Comparison of ENCODE assay signal across 17 cellular contexts in genomic region chr6:42510795-42511194, GRCh38.
"Had no signal": no experiment of that assay in that cellular context is flagged by ENCODE, and none has a peak within 500 bp of the region (broad histone marks: within the 10 kb centered on the region; RNA-seq: fewer than 3 reads in every experiment).

No MANE protein-coding gene starts in this region.

- H3K79me2 ChIP-seq: parathyroid adenoma had no signal

- H3K4me1 Mint-ChIP-seq: stimulated activated effector memory CD8-positive, alpha-beta T cell treated with anti-CD3 and anti-CD28 coated beads, Interleukin-12 subunit alpha, Interleukin-12 subunit beta, amount 100 ng/mL, for 72 hours had no signal

- H3K9ac ChIP-seq: parathyroid adenoma had no signal

- H3K4me3 Mint-ChIP-seq: activated CD4-positive, alpha-beta memory T cell treated with anti-CD3 and anti-CD28 coated beads for 36 hours; activated CD4-positive, alpha-beta T cell treated with anti-CD3 and anti-CD28 coated beads for 36 hours; activated CD8-positive, alpha-beta memory T cell treated with anti-CD3 and anti-CD28 coated beads, Interleukin-2, amount 10 ng/mL, durations not matched to agents 7 days and 5 days; naive thymus-derived CD8-positive, alpha-beta T cell; stimulated activated effector memory CD8-positive, alpha-beta T cell treated with anti-CD3 and anti-CD28 coated beads, Interleukin-12 subunit alpha, Interleukin-12 subunit beta, amount 100 ng/mL, for 72 hours had no signal

- H3K36me3 Mint-ChIP-seq: activated CD4-positive, alpha-beta memory T cell treated with anti-CD3 and anti-CD28 coated beads for 36 hours; activated CD8-positive, alpha-beta memory T cell treated with anti-CD3 and anti-CD28 coated beads, Interleukin-2, amount 10 ng/mL, durations not matched to agents 7 days and 5 days; naive thymus-derived CD8-positive, alpha-beta T cell; stimulated activated effector memory CD8-positive, alpha-beta T cell treated with anti-CD3 and anti-CD28 coated beads, Interleukin-12 subunit alpha, Interleukin-12 subunit beta, amount 100 ng/mL, for 72 hours had no signal

- H3K27me3 Mint-ChIP-seq: activated CD4-positive, alpha-beta memory T cell treated with anti-CD3 and anti-CD28 coated beads for 36 hours; activated CD4-positive, alpha-beta T cell treated with anti-CD3 and anti-CD28 coated beads for 36 hours; activated CD8-positive, alpha-beta memory T cell treated with anti-CD3 and anti-CD28 coated beads, Interleukin-2, amount 10 ng/mL, durations not matched to agents 7 days and 5 days; naive thymus-derived CD8-positive, alpha-beta T cell had no signal

- H3K27ac ChIP-seq: dorsolateral prefrontal cortex, neutrophil, parathyroid adenoma, sigmoid colon, thoracic aorta had no signal

- H3K9me3 Mint-ChIP-seq: activated CD4-positive, alpha-beta memory T cell treated with anti-CD3 and anti-CD28 coated beads for 36 hours; naive thymus-derived CD8-positive, alpha-beta T cell; stimulated activated effector memory CD8-positive, alpha-beta T cell treated with anti-CD3 and anti-CD28 coated beads, Interleukin-12 subunit alpha, Interleukin-12 subunit beta, amount 100 ng/mL, for 72 hours had no signal

- H3K4me3 ChIP-seq: dorsolateral prefrontal cortex, sigmoid colon, thoracic aorta had no signal

- H3K36me3 ChIP-seq: neutrophil, sigmoid colon, thoracic aorta had no signal

- DNase-seq: activated CD4-positive, alpha-beta memory T cell treated with anti-CD3 and anti-CD28 coated beads for 36 hours; activated CD4-positive, alpha-beta T cell treated with anti-CD3 and anti-CD28 coated beads for 36 hours; activated CD8-positive, alpha-beta memory T cell treated with anti-CD3 and anti-CD28 coated beads, Interleukin-2, amount 10 ng/mL, durations not matched to agents 7 days and 5 days; activated naive CD4-positive, alpha-beta T cell treated with anti-CD3 and anti-CD28 coated beads, Interleukin-2, amount 50 U/mL, for 16 hours; activated T-cell treated with anti-CD3 and anti-CD28 coated beads, Interleukin-2, amount 50 U/mL, for 1 hour; dorsolateral prefrontal cortex; foreskin fibroblast; glutamatergic neuron; mesenchymal stem cell; naive thymus-derived CD8-positive, alpha-beta T cell; sigmoid colon; stimulated activated CD4-positive, alpha-beta T cell treated with anti-CD3 and anti-CD28 coated beads, Interleukin-12 subunit alpha, Interleukin-12 subunit beta, amount 100 ng/mL, for 4 hours; stimulated activated CD4-positive, alpha-beta T cell treated with anti-CD3 and anti-CD28 coated beads, Interleukin-2, amount 100 ng/mL, for 24 hours had no signal

- H3K27me3 ChIP-seq: neutrophil, sigmoid colon had no signal

- H3K9me3 ChIP-seq: neutrophil, sigmoid colon, thoracic aorta had no signal

- H3K4me1 ChIP-seq: sigmoid colon had no signal

- H3K27ac Mint-ChIP-seq: activated CD4-positive, alpha-beta memory T cell treated with anti-CD3 and anti-CD28 coated beads for 36 hours; activated CD4-positive, alpha-beta T cell treated with anti-CD3 and anti-CD28 coated beads for 36 hours; activated CD8-positive, alpha-beta memory T cell treated with anti-CD3 and anti-CD28 coated beads, Interleukin-2, amount 10 ng/mL, durations not matched to agents 7 days and 5 days; naive thymus-derived CD8-positive, alpha-beta T cell; stimulated activated effector memory CD8-positive, alpha-beta T cell treated with anti-CD3 and anti-CD28 coated beads, Interleukin-12 subunit alpha, Interleukin-12 subunit beta, amount 100 ng/mL, for 72 hours had no signal

- H2AFZ ChIP-seq: parathyroid adenoma had no signal

- ATAC-seq: activated CD4-positive, alpha-beta T cell treated with anti-CD3 and anti-CD28 coated beads for 36 hours; activated CD8-positive, alpha-beta memory T cell treated with anti-CD3 and anti-CD28 coated beads, Interleukin-2, amount 10 ng/mL, durations not matched to agents 7 days and 5 days; naive thymus-derived CD8-positive, alpha-beta T cell; stimulated activated effector memory CD8-positive, alpha-beta T cell treated with anti-CD3 and anti-CD28 coated beads, Interleukin-12 subunit alpha, Interleukin-12 subunit beta, amount 100 ng/mL, for 72 hours had no signal
